1 cellular context compared by ENCODE assay signal in genomic region chr21:38323721-38324591, GRCh38.
TF ChIP-seq lines count a peak whose summit lies in the region.

No MANE protein-coding gene starts in this region.

TF ChIP-seq in H1, 55 proteins besides CTCF, POLR2A, EP300 and RAD21 (continued from another document):
- TF ChIP-seq, protein P1, sequence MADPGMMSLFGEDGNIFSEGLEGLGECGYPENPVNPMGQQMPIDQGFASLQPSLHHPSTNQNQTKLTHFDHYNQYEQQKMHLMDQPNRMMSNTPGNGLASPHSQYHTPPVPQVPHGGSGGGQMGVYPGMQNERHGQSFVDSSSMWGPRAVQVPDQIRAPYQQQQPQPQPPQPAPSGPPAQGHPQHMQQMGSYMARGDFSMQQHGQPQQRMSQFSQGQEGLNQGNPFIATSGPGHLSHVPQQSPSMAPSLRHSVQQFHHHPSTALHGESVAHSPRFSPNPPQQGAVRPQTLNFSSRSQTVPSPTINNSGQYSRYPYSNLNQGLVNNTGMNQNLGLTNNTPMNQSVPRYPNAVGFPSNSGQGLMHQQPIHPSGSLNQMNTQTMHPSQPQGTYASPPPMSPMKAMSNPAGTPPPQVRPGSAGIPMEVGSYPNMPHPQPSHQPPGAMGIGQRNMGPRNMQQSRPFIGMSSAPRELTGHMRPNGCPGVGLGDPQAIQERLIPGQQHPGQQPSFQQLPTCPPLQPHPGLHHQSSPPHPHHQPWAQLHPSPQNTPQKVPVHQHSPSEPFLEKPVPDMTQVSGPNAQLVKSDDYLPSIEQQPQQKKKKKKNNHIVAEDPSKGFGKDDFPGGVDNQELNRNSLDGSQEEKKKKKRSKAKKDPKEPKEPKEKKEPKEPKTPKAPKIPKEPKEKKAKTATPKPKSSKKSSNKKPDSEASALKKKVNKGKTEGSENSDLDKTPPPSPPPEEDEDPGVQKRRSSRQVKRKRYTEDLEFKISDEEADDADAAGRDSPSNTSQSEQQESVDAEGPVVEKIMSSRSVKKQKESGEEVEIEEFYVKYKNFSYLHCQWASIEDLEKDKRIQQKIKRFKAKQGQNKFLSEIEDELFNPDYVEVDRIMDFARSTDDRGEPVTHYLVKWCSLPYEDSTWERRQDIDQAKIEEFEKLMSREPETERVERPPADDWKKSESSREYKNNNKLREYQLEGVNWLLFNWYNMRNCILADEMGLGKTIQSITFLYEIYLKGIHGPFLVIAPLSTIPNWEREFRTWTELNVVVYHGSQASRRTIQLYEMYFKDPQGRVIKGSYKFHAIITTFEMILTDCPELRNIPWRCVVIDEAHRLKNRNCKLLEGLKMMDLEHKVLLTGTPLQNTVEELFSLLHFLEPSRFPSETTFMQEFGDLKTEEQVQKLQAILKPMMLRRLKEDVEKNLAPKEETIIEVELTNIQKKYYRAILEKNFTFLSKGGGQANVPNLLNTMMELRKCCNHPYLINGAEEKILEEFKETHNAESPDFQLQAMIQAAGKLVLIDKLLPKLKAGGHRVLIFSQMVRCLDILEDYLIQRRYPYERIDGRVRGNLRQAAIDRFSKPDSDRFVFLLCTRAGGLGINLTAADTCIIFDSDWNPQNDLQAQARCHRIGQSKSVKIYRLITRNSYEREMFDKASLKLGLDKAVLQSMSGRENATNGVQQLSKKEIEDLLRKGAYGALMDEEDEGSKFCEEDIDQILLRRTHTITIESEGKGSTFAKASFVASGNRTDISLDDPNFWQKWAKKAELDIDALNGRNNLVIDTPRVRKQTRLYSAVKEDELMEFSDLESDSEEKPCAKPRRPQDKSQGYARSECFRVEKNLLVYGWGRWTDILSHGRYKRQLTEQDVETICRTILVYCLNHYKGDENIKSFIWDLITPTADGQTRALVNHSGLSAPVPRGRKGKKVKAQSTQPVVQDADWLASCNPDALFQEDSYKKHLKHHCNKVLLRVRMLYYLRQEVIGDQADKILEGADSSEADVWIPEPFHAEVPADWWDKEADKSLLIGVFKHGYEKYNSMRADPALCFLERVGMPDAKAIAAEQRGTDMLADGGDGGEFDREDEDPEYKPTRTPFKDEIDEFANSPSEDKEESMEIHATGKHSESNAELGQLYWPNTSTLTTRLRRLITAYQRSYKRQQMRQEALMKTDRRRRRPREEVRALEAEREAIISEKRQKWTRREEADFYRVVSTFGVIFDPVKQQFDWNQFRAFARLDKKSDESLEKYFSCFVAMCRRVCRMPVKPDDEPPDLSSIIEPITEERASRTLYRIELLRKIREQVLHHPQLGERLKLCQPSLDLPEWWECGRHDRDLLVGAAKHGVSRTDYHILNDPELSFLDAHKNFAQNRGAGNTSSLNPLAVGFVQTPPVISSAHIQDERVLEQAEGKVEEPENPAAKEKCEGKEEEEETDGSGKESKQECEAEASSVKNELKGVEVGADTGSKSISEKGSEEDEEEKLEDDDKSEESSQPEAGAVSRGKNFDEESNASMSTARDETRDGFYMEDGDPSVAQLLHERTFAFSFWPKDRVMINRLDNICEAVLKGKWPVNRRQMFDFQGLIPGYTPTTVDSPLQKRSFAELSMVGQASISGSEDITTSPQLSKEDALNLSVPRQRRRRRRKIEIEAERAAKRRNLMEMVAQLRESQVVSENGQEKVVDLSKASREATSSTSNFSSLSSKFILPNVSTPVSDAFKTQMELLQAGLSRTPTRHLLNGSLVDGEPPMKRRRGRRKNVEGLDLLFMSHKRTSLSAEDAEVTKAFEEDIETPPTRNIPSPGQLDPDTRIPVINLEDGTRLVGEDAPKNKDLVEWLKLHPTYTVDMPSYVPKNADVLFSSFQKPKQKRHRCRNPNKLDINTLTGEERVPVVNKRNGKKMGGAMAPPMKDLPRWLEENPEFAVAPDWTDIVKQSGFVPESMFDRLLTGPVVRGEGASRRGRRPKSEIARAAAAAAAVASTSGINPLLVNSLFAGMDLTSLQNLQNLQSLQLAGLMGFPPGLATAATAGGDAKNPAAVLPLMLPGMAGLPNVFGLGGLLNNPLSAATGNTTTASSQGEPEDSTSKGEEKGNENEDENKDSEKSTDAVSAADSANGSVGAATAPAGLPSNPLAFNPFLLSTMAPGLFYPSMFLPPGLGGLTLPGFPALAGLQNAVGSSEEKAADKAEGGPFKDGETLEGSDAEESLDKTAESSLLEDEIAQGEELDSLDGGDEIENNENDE (IDR thresholded peaks at IDR 0.05; ENCODE audit: insufficient replicate concordance, low read length): no peak
- no peak for TF ChIP-seq SAP30 (IDR thresholded peaks at IDR 0.05; ENCODE audit: insufficient read depth, insufficient replicate concordance, low read length)
- TF ChIP-seq TAF7 (optimal IDR thresholded peaks at IDR 0.05; ENCODE audit: borderline replicate concordance, low read depth, low read length): no peak
- no peak for TF ChIP-seq SP1 (IDR thresholded peaks at IDR 0.05; ENCODE audit: low read depth, low read length)
- TF ChIP-seq SP2 (IDR thresholded peaks at IDR 0.05; ENCODE audit: low read length): no peak
- peak; percentile 35 for TF ChIP-seq ASH2L (IDR thresholded peaks at IDR 0.05; ENCODE audit: low read length)
- no peak for TF ChIP-seq CEBPB (IDR thresholded peaks at IDR 0.05; ENCODE audit: low read depth, low read length)
- TF ChIP-seq SIX5 (IDR thresholded peaks at IDR 0.05; ENCODE audit: low read depth, low read length): no peak
- no peak for TF ChIP-seq HDAC2 (IDR thresholded peaks at IDR 0.05; ENCODE audit: borderline replicate concordance in 1 of 2, low read depth in 2 of 2, low read length in 2 of 2)
- no peak for TF ChIP-seq ZNF274 (IDR thresholded peaks at IDR 0.05; ENCODE audit: borderline replicate concordance, extremely low read depth, low read length)
- TF ChIP-seq TEAD4 (IDR thresholded peaks at IDR 0.05; ENCODE audit: low read depth, low read length): 0 out of 2 replicates have a peak, but pooled peaks have one; percentile 43
- TF ChIP-seq KDM1A (IDR thresholded peaks at IDR 0.05; ENCODE audit: borderline replicate concordance, low read length): no peak
- TF ChIP-seq SIN3A (conservative IDR thresholded peaks at IDR 0.05 in 1 of 2, IDR thresholded peaks at IDR 0.05 in 1 of 2; ENCODE audit: low read depth in 1 of 2, low read length in 2 of 2): no peak
